In genomic region chr16:68704232-68704867, GRCh38 we compare ENCODE assay signal across 1 cellular context.
TF ChIP-seq lines count a peak whose summit lies in the region.

No MANE protein-coding gene starts in this region.

TF ChIP-seq in GM12878, 131 proteins besides CTCF, POLR2A, EP300 and RAD21 (continued from another document):
- TF ChIP-seq ZBTB11 (CRISPR knock-in tag; IDR thresholded peaks at IDR 0.05) (no peak), POU2F2 (IDR thresholded peaks at IDR 0.05; ENCODE audit: borderline replicate concordance, low read depth, low read length) (0 out of 3 replicates have a peak, but pooled peaks have one; percentile 24), GATAD2B (conservative IDR thresholded peaks at IDR 0.05; ENCODE audit: low read depth) (0 out of 2 replicates have a peak, but pooled peaks have one; percentile 26), DPF2 (IDR thresholded peaks at IDR 0.05) (0 out of 2 replicates have a peak, but pooled peaks have one; percentile 16), RUNX3 (IDR thresholded peaks at IDR 0.05; ENCODE audit: low read length) (peak; percentile 75), ZSCAN29 (IDR thresholded peaks at IDR 0.05) (no peak), RB1 (IDR thresholded peaks at IDR 0.05; ENCODE audit: borderline replicate concordance) (peak; percentile 30; the same call in 1 of the 2 replicates), BRCA1 (IDR thresholded peaks at IDR 0.05; ENCODE audit: low read depth, low read length) (no peak), SMAD5 (IDR thresholded peaks at IDR 0.05; ENCODE audit: low read depth) (no peak), ETV6 (conservative IDR thresholded peaks at IDR 0.05 in 1 of 2, IDR thresholded peaks at IDR 0.05 in 1 of 2; ENCODE audit: borderline replicate concordance in 1 of 2, low read depth in 1 of 2) (0 out of 4 replicates have a peak, but pooled peaks of 1 of the 2 experiments have one; percentile 7), IKZF2 (IDR thresholded peaks at IDR 0.05) (peak; percentile 71 to 74; a peak in 3 of 4 replicates), SPI1 (IDR thresholded peaks at IDR 0.05; ENCODE audit: borderline replicate concordance, insufficient read depth, low read depth, low read length) (no peak)
